In the genomic region with DNA sequence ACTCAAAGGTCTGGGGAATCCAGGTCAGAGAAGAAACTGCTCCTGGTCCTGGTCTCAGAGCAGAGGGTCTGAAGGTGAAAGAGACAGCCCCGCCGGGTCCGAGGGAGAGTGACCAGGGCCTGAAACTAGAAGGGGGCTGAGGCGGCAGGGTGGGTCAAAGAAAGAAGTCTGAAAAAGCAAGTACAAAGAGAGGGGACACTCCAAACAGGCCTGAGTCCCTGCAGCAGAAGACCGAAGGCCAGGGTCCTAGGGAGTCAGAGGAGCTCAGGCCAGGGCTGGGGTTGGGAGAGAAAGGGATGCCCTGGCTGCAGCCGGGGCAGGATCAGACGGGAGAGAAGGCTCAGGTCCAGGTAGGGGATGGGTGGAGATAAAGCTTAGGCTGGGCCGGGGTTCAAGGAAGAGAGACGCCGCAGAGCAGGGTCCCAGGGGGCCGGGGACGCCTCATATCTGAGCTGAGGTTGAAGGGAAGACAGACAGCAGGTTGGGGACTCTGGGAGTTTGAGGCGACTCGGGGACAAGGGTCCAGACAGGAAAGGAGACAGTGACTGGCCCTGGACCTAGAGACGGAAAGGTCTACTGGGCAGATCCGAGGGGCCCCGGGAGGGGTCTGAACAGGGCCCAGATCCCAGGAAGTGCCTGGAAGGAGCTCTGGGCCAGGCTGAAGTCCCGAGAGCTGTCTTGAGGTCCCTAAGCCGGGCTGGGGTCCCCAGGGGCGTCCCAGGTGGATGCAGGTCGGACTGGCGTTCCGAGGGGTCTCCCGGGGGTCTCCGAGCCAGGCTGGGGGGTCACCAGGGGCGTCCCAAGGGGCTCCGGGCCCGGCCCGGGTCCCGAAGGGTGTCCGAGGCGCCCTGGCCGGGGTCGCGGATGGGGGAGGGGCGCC, we compare ENCODE assay signal across 8 cellular contexts. TPM values are rescaled to one million over a fixed set of nuclear protein-coding genes. Genes with fewer than 3 reads are reported as not detected.
DNase-seq lines count a peak whose midpoint lies in the region; ATAC-seq, FAIRE-seq and TF ChIP-seq lines count a peak whose summit lies in the region.

No MANE protein-coding gene starts in this region.

- H3K27me3 Mint-ChIP-seq in GM23338 (ENCODE audit: insufficient read depth, low read depth, poor library complexity): peaks cover 18% of the 10 kb centered on the region
- H3K27me3 Mint-ChIP-seq in endodermal cell (ENCODE audit: insufficient read depth): peaks cover 10% of the 10 kb centered on the region

- H3K27ac Mint-ChIP-seq in GM23338 (peak overlapping the region; percentile 84), endodermal cell (peak overlapping the region; percentile 83)

- H3K27ac ChIP-seq in GM23338 (ENCODE audit: low read depth) (no peak overlapping the region), RWPE1 (peak overlapping the region; percentile 100), endodermal cell (ENCODE audit: low read depth, low read length) (no peak overlapping the region), neutrophil (peak overlapping the region; percentile 70)

- H3K9ac ChIP-seq in endodermal cell (ENCODE audit: extremely low read depth, low read length, poor library complexity, severe bottlenecking): peak overlapping the region; percentile 69

- H4K20me1 ChIP-seq in GM23338 (replicated peaks; ENCODE audit: insufficient read depth): peaks cover 34% of the 10 kb centered on the region

- H3K4me1 Mint-ChIP-seq in GM23338 (peaks cover 50% of the 10 kb centered on the region), endodermal cell (peaks cover 48% of the 10 kb centered on the region)

- TF ChIP-seq CTCF in GM23338 (conservative IDR thresholded peaks at IDR 0.05; ENCODE audit: low read depth in 2 of 2) (no peak), RWPE1 (conservative IDR thresholded peaks at IDR 0.05; ENCODE audit: low read depth) (no peak), endodermal cell (conservative IDR thresholded peaks at IDR 0.05) (no peak), neutrophil (IDR thresholded peaks at IDR 0.05) (no peak)

- no peaks in the 10 kb centered on the region for H3K27me3 ChIP-seq in GM23338 (ENCODE audit: insufficient read depth)
- H3K27me3 ChIP-seq in endodermal cell (ENCODE audit: control insufficient read depth, insufficient read depth, low read length, poor library complexity, severe bottlenecking): no peaks in the 10 kb centered on the region
- peaks cover 11% of the 10 kb centered on the region for H3K27me3 ChIP-seq in neutrophil

- H3F3A ChIP-seq in GM23338 (replicated peaks; ENCODE audit: low read depth): no peaks in the 10 kb centered on the region

- 0 out of 2 replicates have a peak, but pooled peaks cover 4% of the 10 kb centered on the region for H3K9me2 ChIP-seq in GM23338 (ENCODE audit: insufficient read depth)

- H3K4me1 ChIP-seq in GM23338 (ENCODE audit: insufficient read depth) (peaks cover 35% of the 10 kb centered on the region), endodermal cell (ENCODE audit: control insufficient read depth, insufficient read depth, low read length) (peaks cover 31% of the 10 kb centered on the region), neutrophil (ENCODE audit: control insufficient read depth in 1 of 2, insufficient read depth in 1 of 2, low read depth in 1 of 2, low read length in 1 of 2) (peaks cover 51 to 59% of the 10 kb centered on the region in 2 experiments)

- peaks cover 6% of the 10 kb centered on the region for H3K9me3 ChIP-seq in endodermal cell (ENCODE audit: control insufficient read depth, low read length)
- H3K9me3 ChIP-seq in neutrophil: no peaks in the 10 kb centered on the region

- H3K36me3 ChIP-seq in GM23338 (ENCODE audit: insufficient read depth) (no peaks in the 10 kb centered on the region), endodermal cell (ENCODE audit: control insufficient read depth, insufficient read depth, low read length) (peaks cover 9% of the 10 kb centered on the region), neutrophil (no peaks in the 10 kb centered on the region)

- POLR2A ChIA-PET in RWPE1 (lab: Yijun Ruan, JAX; ENCODE audit: low non-redundant PET): interaction anchor here (0.5 kb wide), 1 partner anchor 170 kb away, joined by 3 read pairs; no protein-coding TSS in a partner anchor

- ATAC-seq in GM23338: no peak; the same call in 2 of the 3 replicates

- DNase-seq in GM23338 (ENCODE audit: low spot score) (no peak), RWPE1 (ENCODE audit: low spot score) (no peak), endodermal cell (peak; percentile 65), NCI-H1092 treated with DMSO at 0.1 percent for 48 hours (lab: John Stamatoyannopoulos, UW) (no peak), amygdala (lab: John Stamatoyannopoulos, UW) (no peak), urothelium cell line (ENCODE audit: low spot score) (no peak), H4 (ENCODE audit: low spot score) (no peak)

- FAIRE-seq in urothelium cell line (lab: Jason Lieb, UNC): no peak

- CTCF ChIA-PET in RWPE1 (lab: Yijun Ruan, JAX): interaction anchor here (0.7 kb wide), 1 partner anchor 484 kb away, joined by 4 read pairs; no protein-coding TSS in a partner anchor

- peak overlapping the region; percentile 89 for H3K4me2 ChIP-seq in GM23338

- peak overlapping the region; percentile 86 for H3K4me3 Mint-ChIP-seq in GM23338
- H3K4me3 Mint-ChIP-seq in endodermal cell: peak overlapping the region; percentile 91

- H3K4me3 ChIP-seq in GM23338 (peak overlapping the region; percentile 83), endodermal cell (ENCODE audit: low read length) (peak overlapping the region; percentile 92), neutrophil (ENCODE audit: low read depth in 1 of 2, low read length in 1 of 2) (peak overlapping the region; percentile 78 to 82)

- 12 to 24% methylated on average over 16 to 36 of the region's 36 CpGs for WGBS in endodermal cell (ENCODE audit: insufficient coverage in 1 of 2, insufficient read length in 1 of 2), 2 experiments

- H3K36me3 Mint-ChIP-seq in GM23338 (ENCODE audit: low read depth) (peaks cover 10% of the 10 kb centered on the region; the same call in 2 of the 3 replicates), endodermal cell (ENCODE audit: low read depth) (peaks cover 10% of the 10 kb centered on the region)

- no peak overlapping the region for H2AFZ ChIP-seq in GM23338

- H3K9me3 Mint-ChIP-seq in GM23338: peaks cover 24% of the 10 kb centered on the region
- peaks cover 23% of the 10 kb centered on the region for H3K9me3 Mint-ChIP-seq in endodermal cell

- peaks cover 54% of the 10 kb centered on the region for H3K79me2 ChIP-seq in GM23338 (replicated peaks; ENCODE audit: insufficient read depth)

TF ChIP-seq in GM23338, 12 proteins besides CTCF, POLR2A, EP300 and RAD21:
- TF ChIP-seq REST (IDR thresholded peaks at IDR 0.05; ENCODE audit: unreplicated experiment) (no peak), EZH2 (IDR thresholded peaks at IDR 0.05; ENCODE audit: low read depth, unreplicated experiment) (no peak), JUNB (IDR thresholded peaks at IDR 0.05; ENCODE audit: unreplicated experiment) (no peak), NANOG (IDR thresholded peaks at IDR 0.05; ENCODE audit: borderline replicate concordance) (no peak), EZH2phosphoT487 (IDR thresholded peaks at IDR 0.05; ENCODE audit: unreplicated experiment) (no peak), ZNF331 (CRISPR knock-in tag; IDR thresholded peaks at IDR 0.05; ENCODE audit: low read depth) (no peak), CREB1 (CRISPR knock-in tag; IDR thresholded peaks at IDR 0.05; ENCODE audit: low read depth) (no peak)

RNA-seq across cellular contexts. Expression of gene MLLT1, which starts 0.8 kb away (rescaled TPM):
- 15.4 and 23.4 TPM in 2 replicates for total RNA-seq in GM23338 (2014; rRNA removed; shearing (Covaris generic))
- 17.8 and 19.9 TPM in 2 replicates for polyA plus RNA-seq in GM23338 (2016; fragmentation: Nextera tagmentation; extraction: Ambion mirVana)
- 10 to 100 TPM; 50.1 to 51.8 TPM for total RNA-seq in endodermal cell
- polyA plus RNA-seq in endodermal cell (2013, experiment 1 of 2): 57.3 TPM
- 47.7 TPM for polyA plus RNA-seq in endodermal cell (2013, experiment 2 of 2)
- total RNA-seq in H4 (2014; rRNA removed; shearing (Covaris generic)): 8.1 and 9.6 TPM in 2 replicates

RNA-seq across cellular contexts. Expression of gene ACER1, which starts 54.4 kb away (rescaled TPM):
- total RNA-seq in GM23338 (2014; rRNA removed; shearing (Covaris generic)): not detected in 2 replicates
- polyA plus RNA-seq in GM23338 (2016; fragmentation: Nextera tagmentation; extraction: Ambion mirVana): not detected in 2 replicates
- total RNA-seq in endodermal cell: not detected
- polyA plus RNA-seq in endodermal cell (2013, experiment 1 of 2): not detected
- not detected for polyA plus RNA-seq in endodermal cell (2013, experiment 2 of 2)
- not detected in 2 replicates for total RNA-seq in H4 (2014; rRNA removed; shearing (Covaris generic))

Comparison
In these comparisons a context has a peak if more than half of its experiments do, and no peak if none do; other contexts are left out.
1. H3K27ac ChIP-seq: peak in RWPE1 (single experiment) and neutrophil (single experiment); none in GM23338 (single experiment) and endodermal cell (single experiment).
2. Peak in every context shown above with its lines, with median percentiles within 50 percentile points of each other: H3K4me3 ChIP-seq.